10 cellular contexts compared by ENCODE assay signal in genomic region chr14:64706552-64707193, GRCh38.
DNase-seq lines count a peak whose midpoint lies in the region; ATAC-seq and TF ChIP-seq lines count a peak whose summit lies in the region.
"Had no signal": no experiment of that assay in that cellular context is flagged by ENCODE, and none has a peak within 500 bp of the region (broad histone marks: within the 10 kb centered on the region; RNA-seq: fewer than 3 reads in every experiment).

No MANE protein-coding gene starts in this region.

- peaks cover 72% of the 10 kb centered on the region for H3K4me1 Mint-ChIP-seq in stimulated activated effector memory CD8-positive, alpha-beta T cell treated with anti-CD3 and anti-CD28 coated beads, Interleukin-12 subunit alpha, Interleukin-12 subunit beta, amount 100 ng/mL, for 72 hours

- H3K9me3 Mint-ChIP-seq in stimulated activated effector memory CD8-positive, alpha-beta T cell treated with anti-CD3 and anti-CD28 coated beads, Interleukin-12 subunit alpha, Interleukin-12 subunit beta, amount 100 ng/mL, for 72 hours, result no peaks in the 10 kb centered on the region

- TF ChIP-seq CTCF in coronary artery (IDR thresholded peaks at IDR 0.05), result no peak

- no peak for ATAC-seq in stimulated activated effector memory CD8-positive, alpha-beta T cell treated with anti-CD3 and anti-CD28 coated beads, Interleukin-12 subunit alpha, Interleukin-12 subunit beta, amount 100 ng/mL, for 72 hours
- no peak for ATAC-seq in GM21390 (IDR thresholded peaks at IDR 0.05; ENCODE audit: unreplicated experiment)
- no peak for ATAC-seq in HG03159 (IDR thresholded peaks at IDR 0.05; ENCODE audit: unreplicated experiment)

- peak; percentile 63 for DNase-seq in HuH-7.5 (ENCODE audit: low spot score)
- DNase-seq in coronary artery (ENCODE audit: low spot score), result peak; percentile 72
- DNase-seq in left kidney (ENCODE audit: low read depth, low spot score), result peak; percentile 70
- no peak for DNase-seq in stimulated activated effector memory CD8-positive, alpha-beta T cell treated with anti-CD3 and anti-CD28 coated beads, Interleukin-12 subunit alpha, Interleukin-12 subunit beta, amount 100 ng/mL, for 72 hours (ENCODE audit: low spot score in 2 of 2)
- no peak for DNase-seq in GOT3 (lab: John Stamatoyannopoulos, UW)
- DNase-seq in stimulated activated naive CD4-positive, alpha-beta T cell treated with Interleukin-2 at 50 U/mL for 16 hours (lab: John Stamatoyannopoulos, UW), result no peak
- DNase-seq: NCI-H1436 treated with DMSO at 0.1 percent for 48 hours; stimulated activated CD4-positive, alpha-beta T cell treated with anti-CD3 and anti-CD28 coated beads, Interleukin-1b, Interleukin-23, amount 100 ng/mL, for 48 hours had no signal

- peak overlapping the region; percentile 93 for H3K4me3 ChIP-seq in coronary artery

- peak overlapping the region; percentile 96 for H3K27ac Mint-ChIP-seq in stimulated activated effector memory CD8-positive, alpha-beta T cell treated with anti-CD3 and anti-CD28 coated beads, Interleukin-12 subunit alpha, Interleukin-12 subunit beta, amount 100 ng/mL, for 72 hours

- H3K36me3 Mint-ChIP-seq in stimulated activated effector memory CD8-positive, alpha-beta T cell treated with anti-CD3 and anti-CD28 coated beads, Interleukin-12 subunit alpha, Interleukin-12 subunit beta, amount 100 ng/mL, for 72 hours, result no peaks in the 10 kb centered on the region

- H3K4me3 Mint-ChIP-seq in stimulated activated effector memory CD8-positive, alpha-beta T cell treated with anti-CD3 and anti-CD28 coated beads, Interleukin-12 subunit alpha, Interleukin-12 subunit beta, amount 100 ng/mL, for 72 hours, result peak overlapping the region; percentile 73

- peak overlapping the region; percentile 92 to 99 for H3K27ac ChIP-seq in coronary artery

Comparison
In these comparisons a context has a peak if more than half of its experiments do, and no peak if none do; other contexts are left out.
1. DNase-seq: peak in HuH-7.5 (single experiment), coronary artery (single experiment) and left kidney (single experiment); none in stimulated activated effector memory CD8-positive, alpha-beta T cell treated with anti-CD3 and anti-CD28 coated beads, Interleukin-12 subunit alpha, Interleukin-12 subunit beta, amount 100 ng/mL, for 72 hours (0 of 2), GOT3 (single experiment) and stimulated activated naive CD4-positive, alpha-beta T cell treated with Interleukin-2 at 50 U/mL for 16 hours (single experiment).